ENCODE assay signal across 12 cellular contexts in genomic region chr22:23249506-23250423, GRCh38.
DNase-seq lines count a peak whose midpoint lies in the region; ATAC-seq, FAIRE-seq and TF ChIP-seq lines count a peak whose summit lies in the region.
"Had no signal": no experiment of that assay in that cellular context is flagged by ENCODE, and none has a peak within 500 bp of the region (broad histone marks: within the 10 kb centered on the region; RNA-seq: fewer than 3 reads in every experiment).

No MANE protein-coding gene starts in this region.

- peak overlapping the region; percentile 92 for H3K27ac Mint-ChIP-seq in effector memory CD8-positive, alpha-beta T cell

- FAIRE-seq in HTR-8/SVneo (lab: Jason Lieb, UNC): no peak

- H3K36me3 Mint-ChIP-seq in activated T-cell treated with anti-CD3 and anti-CD28 coated beads, Interleukin-2, amount 50 U/mL, for 4 hours (ENCODE audit: insufficient read depth): peaks cover 8% of the 10 kb centered on the region
- H3K36me3 Mint-ChIP-seq in effector memory CD8-positive, alpha-beta T cell (ENCODE audit: insufficient read depth): peaks cover 14% of the 10 kb centered on the region

- DNase-seq in activated T-cell treated with anti-CD3 and anti-CD28 coated beads, Interleukin-2, amount 50 U/mL, for 4 hours: no peak
- no peak for DNase-seq in activated T-cell treated with anti-CD3 and anti-CD28 coated beads for 4 hours
- no peak for DNase-seq in effector memory CD8-positive, alpha-beta T cell
- no peak for DNase-seq in sciatic nerve (ENCODE audit: low spot score)
- no peak for DNase-seq in hypothalamus (lab: John Stamatoyannopoulos, UW)
- no peak for DNase-seq in HTR-8/SVneo (ENCODE audit: insufficient read length, low spot score)
- DNase-seq: activated CD8-positive, alpha-beta memory T cell treated with anti-CD3 and anti-CD28 coated beads for 24 hours; dermis blood vessel endothelial cell; NCI-H446 had no signal

- intact Hi-C loops in sciatic nerve (cut with DNase I): no loop called here

- no peak for ATAC-seq in activated T-cell treated with anti-CD3 and anti-CD28 coated beads, Interleukin-2, amount 50 U/mL, for 4 hours
- ATAC-seq in SK-N-SH treated with all-trans-retinoic acid at 6 μM for 48 hours (no peak), sciatic nerve (peak; percentile 55), GM18858 (IDR thresholded peaks at IDR 0.05; ENCODE audit: unreplicated experiment) (no peak)
- peak; percentile 50 for ATAC-seq in effector memory CD8-positive, alpha-beta T cell (replicated peaks)
- ATAC-seq: Panc1 had no signal

- no peaks in the 10 kb centered on the region for H3K9me3 Mint-ChIP-seq in activated T-cell treated with anti-CD3 and anti-CD28 coated beads, Interleukin-2, amount 50 U/mL, for 4 hours
- no peaks in the 10 kb centered on the region for H3K9me3 Mint-ChIP-seq in effector memory CD8-positive, alpha-beta T cell

- peaks cover 74% of the 10 kb centered on the region for H3K4me1 Mint-ChIP-seq in activated T-cell treated with anti-CD3 and anti-CD28 coated beads, Interleukin-2, amount 50 U/mL, for 4 hours (ENCODE audit: low read depth)
- peaks cover 40 to 41% of the 10 kb centered on the region in 2 donors for H3K4me1 Mint-ChIP-seq in effector memory CD8-positive, alpha-beta T cell (ENCODE audit: low read depth in 2 of 2)

- H3K4me3 Mint-ChIP-seq in activated T-cell treated with anti-CD3 and anti-CD28 coated beads, Interleukin-2, amount 50 U/mL, for 4 hours: peak overlapping the region; percentile 62
- peak overlapping the region; percentile 54 to 62 for H3K4me3 Mint-ChIP-seq in effector memory CD8-positive, alpha-beta T cell

- H3K27me3 Mint-ChIP-seq in activated T-cell treated with anti-CD3 and anti-CD28 coated beads, Interleukin-2, amount 50 U/mL, for 4 hours (ENCODE audit: low read depth): no peaks in the 10 kb centered on the region
- no peaks in the 10 kb centered on the region for H3K27me3 Mint-ChIP-seq in effector memory CD8-positive, alpha-beta T cell

TF ChIP-seq in SK-N-SH treated with all-trans-retinoic acid at 6 μM for 48 hours, 23 proteins besides CTCF, POLR2A, EP300 and RAD21:
- TF ChIP-seq POU6F1 (CRISPR knock-in tag; IDR thresholded peaks at IDR 0.05; ENCODE audit: borderline replicate concordance, low read depth): no peak
- TF ChIP-seq PPARA (CRISPR knock-in tag; IDR thresholded peaks at IDR 0.05; ENCODE audit: borderline replicate concordance): peak; percentile 5; the same call in 1 of the 2 replicates
- TF ChIP-seq ZC3H10 (CRISPR knock-in tag; IDR thresholded peaks at IDR 0.05): no peak
- TF ChIP-seq CSDC2 (CRISPR knock-in tag; IDR thresholded peaks at IDR 0.05): no peak
- TF ChIP-seq ARNTL (CRISPR knock-in tag; IDR thresholded peaks at IDR 0.05; ENCODE audit: borderline replicate concordance, low read depth): no peak
- peak; percentile 63; the same call in 1 of the 2 replicates for TF ChIP-seq TCF4 (CRISPR knock-in tag; IDR thresholded peaks at IDR 0.05; ENCODE audit: borderline replicate concordance)
- TF ChIP-seq BACH2 (CRISPR knock-in tag; IDR thresholded peaks at IDR 0.05; ENCODE audit: borderline replicate concordance): no peak
- TF ChIP-seq TSHZ2 (CRISPR knock-in tag; IDR thresholded peaks at IDR 0.05): peak; percentile 20; the same call in 1 of the 2 replicates
TF ChIP-seq in SK-N-SH treated with all-trans-retinoic acid at 6 μM for 48 hours: peak in this region for 3.

Comparison
In these comparisons a context has a peak if more than half of its experiments do, and no peak if none do; other contexts are left out.
1. ATAC-seq: peak in effector memory CD8-positive, alpha-beta T cell (single experiment) and sciatic nerve (single experiment); none in activated T-cell treated with anti-CD3 and anti-CD28 coated beads, Interleukin-2, amount 50 U/mL, for 4 hours (0 of 2), SK-N-SH treated with all-trans-retinoic acid at 6 μM for 48 hours (single experiment) and GM18858 (single experiment).